17 cellular contexts compared by ENCODE assay signal in the genomic region with DNA sequence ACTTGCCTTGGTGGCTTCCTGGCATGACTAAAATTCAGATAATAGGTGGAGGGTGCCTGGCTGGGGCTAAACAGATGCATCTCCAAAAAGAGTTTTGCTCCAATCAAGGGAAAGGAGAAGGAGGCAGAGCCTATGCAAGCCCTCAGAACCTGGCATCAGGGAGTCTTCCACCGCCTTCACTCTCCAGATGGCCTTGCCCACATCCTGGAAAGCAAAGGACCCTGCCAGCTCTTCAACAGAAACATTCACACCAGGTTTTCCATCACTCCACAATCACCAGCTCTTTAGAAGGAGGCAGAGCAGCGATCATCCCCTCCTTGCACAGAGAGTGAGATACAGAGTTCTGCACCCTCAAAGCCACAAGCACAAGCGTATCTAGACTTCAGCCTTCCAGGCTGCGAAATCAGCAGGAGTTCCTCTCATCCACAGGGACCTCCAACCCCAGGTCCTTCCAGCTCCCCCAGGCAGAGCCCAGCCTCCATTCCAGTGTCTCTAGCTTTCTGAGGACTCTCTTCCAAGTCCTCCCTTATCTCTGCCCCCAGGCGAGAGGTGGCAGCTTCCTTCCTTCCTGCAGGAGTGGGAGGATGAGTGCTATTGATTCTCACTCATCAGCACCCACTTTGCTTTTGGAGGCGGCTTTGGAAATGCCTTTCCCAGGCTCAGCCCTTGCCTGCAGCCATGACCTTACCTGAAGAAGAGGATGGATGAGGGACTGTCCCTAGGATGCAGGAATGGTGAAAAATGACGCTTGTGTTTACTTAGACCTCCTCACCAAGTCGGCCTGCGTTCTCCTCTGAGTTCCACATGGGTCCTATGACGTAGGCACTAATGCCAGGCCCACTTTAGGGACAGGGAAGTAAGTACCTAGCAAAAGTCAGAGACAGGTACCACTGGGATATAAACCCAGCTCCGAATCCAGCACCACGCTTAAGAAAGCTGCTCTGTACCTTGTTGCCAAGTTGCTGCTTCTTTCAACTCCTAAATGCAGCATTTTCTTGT.
A peak's percentile ranks its signal among the peaks of the same experiment; 100 is the strongest.
DNase-seq lines count a peak whose midpoint lies in the region; ATAC-seq and TF ChIP-seq lines count a peak whose summit lies in the region.
"Had no signal": no experiment of that assay in that cellular context is flagged by ENCODE, and none has a peak within 500 bp of the region (broad histone marks: within the 10 kb centered on the region; RNA-seq: fewer than 3 reads in every experiment).

No MANE protein-coding gene starts in this region.

- no peaks in the 10 kb centered on the region for H3K79me2 ChIP-seq in DND-41 (ENCODE audit: insufficient read depth, low read length)

- DNase-seq in DND-41 (peak; percentile 28), Panc1 (ENCODE audit: low read depth, low spot score) (no peak), inferior parietal cortex (ENCODE audit: extremely low spot score) (peak; percentile 47), putamen (ENCODE audit: low spot score) (peak; percentile 8), body of pancreas (no peak), GM13976 (ENCODE audit: low spot score) (no peak)
- DNase-seq: ACHN, KBM-7, MV-4-11, NCI-H1694 treated with DMSO at 0.1 percent for 48 hours, NCI-H510A, NCI-H774, OCI-M1 had no signal

- BruUV-seq in Panc1 (replicated peaks; lab: Mats Ljungman, UMichigan): no TSS peak

- peaks cover 11% of the 10 kb centered on the region for H3K4me1 ChIP-seq in DND-41 (ENCODE audit: insufficient read depth, low read length)
- H3K4me1 ChIP-seq in Panc1 (ENCODE audit: control insufficient read depth, insufficient read depth, low read length): peaks cover 10% of the 10 kb centered on the region
- H3K4me1 ChIP-seq in body of pancreas: peaks cover 5% of the 10 kb centered on the region

- no peaks in the 10 kb centered on the region for H3K36me3 ChIP-seq in DND-41 (ENCODE audit: insufficient read depth, low read length)
- H3K36me3 ChIP-seq in Panc1 (ENCODE audit: control insufficient read depth, insufficient read depth, low read length): no peaks in the 10 kb centered on the region
- no peaks in the 10 kb centered on the region for H3K36me3 ChIP-seq in body of pancreas (replicated peaks in 1 of 2; ENCODE audit: insufficient read depth in 1 of 2, low read depth in 2 of 2)

- no peaks in the 10 kb centered on the region for H4K20me1 ChIP-seq in DND-41 (ENCODE audit: insufficient read depth, low read length)

- H3K9ac ChIP-seq in DND-41 (ENCODE audit: low read depth, low read length): no peak overlapping the region

- H3K4me3 ChIP-seq in DND-41 (ENCODE audit: low read depth in 1 of 2, low read length in 2 of 2): no peak overlapping the region
- H3K4me3 ChIP-seq in Panc1 (ENCODE audit: low read depth in 2 of 2, low read length in 2 of 2): no peak overlapping the region
- H3K4me3 ChIP-seq in body of pancreas: no peak overlapping the region

- no peak overlapping the region for H3K4me2 ChIP-seq in DND-41 (ENCODE audit: insufficient read depth, low read length)

- TF ChIP-seq CTCF in DND-41 (IDR thresholded peaks at IDR 0.05; ENCODE audit: borderline replicate concordance, extremely low read depth, low read length, poor library complexity, severe bottlenecking): no peak
- TF ChIP-seq CTCF in Panc1 (IDR thresholded peaks at IDR 0.05): no peak
- TF ChIP-seq CTCF in body of pancreas (IDR thresholded peaks at IDR 0.05): no peak
- no peak for TF ChIP-seq CTCF in GM13976 (IDR thresholded peaks at IDR 0.05; ENCODE audit: borderline replicate concordance, control extremely low read depth, extremely low read depth, insufficient read depth, missing control alignments)

- no peak overlapping the region for H2AFZ ChIP-seq in DND-41 (ENCODE audit: low read depth, low read length)

- ATAC-seq in DND-41 (ENCODE audit: insufficient read depth, low read depth) (peak; percentile 58), Panc1 (no peak), body of pancreas (no peak), GM21390 (IDR thresholded peaks at IDR 0.05; ENCODE audit: unreplicated experiment) (no peak)
- ATAC-seq: HCT116 had no signal

- 74 to 76% methylated on average over 11 to 12 of the region's 12 CpGs for WGBS in body of pancreas, 2 donors

- H3K27me3 ChIP-seq in DND-41 (ENCODE audit: insufficient read depth, low read length, poor library complexity): no peaks in the 10 kb centered on the region
- no peaks in the 10 kb centered on the region for H3K27me3 ChIP-seq in Panc1 (ENCODE audit: control insufficient read depth, insufficient read depth, low read length)
- no peaks in the 10 kb centered on the region for H3K27me3 ChIP-seq in body of pancreas

- in situ Hi-C loops in Panc1 (cut with HindIII; ENCODE audit: low pct_unique_long_range_greater_than_20kb, low sequenced_read_pairs): no loop called here
- in situ Hi-C loops in GM13976 (cut with MboI; ENCODE audit: low sequenced_read_pairs, unreplicated experiment): no loop called here

- H3K9me3 ChIP-seq in DND-41 (ENCODE audit: insufficient read depth, low read length, severe bottlenecking): no peaks in the 10 kb centered on the region
- H3K9me3 ChIP-seq in Panc1 (ENCODE audit: control insufficient read depth, insufficient read depth, low read depth, low read length): no peaks in the 10 kb centered on the region
- no peaks in the 10 kb centered on the region for H3K9me3 ChIP-seq in body of pancreas

- TF ChIP-seq POLR2A in body of pancreas (IDR thresholded peaks at IDR 0.05): no peak

- H3K27ac ChIP-seq in DND-41 (ENCODE audit: low read length) (peak overlapping the region; percentile 26; the same call in 1 of the 2 replicates), Panc1 (ENCODE audit: low read length) (0 out of 2 replicates have a peak overlapping the region, but pooled peaks have one; percentile 10), body of pancreas (no peak overlapping the region)
- H3K27ac ChIP-seq: C4-2B, RWPE1 had no signal

- POLR2A ChIA-PET in Panc1 (lab: Charles Lee): interaction anchor here (0.6 kb wide), 1 partner anchor 170 kb away, joined by 3 read pairs; no protein-coding TSS in a partner anchor

- intact Hi-C loops in Panc1 (cut with micrococcal nuclease; ENCODE audit: unreplicated experiment): no loop called here
- intact Hi-C loops in body of pancreas (cut with DNase I): no loop called here

- CTCF ChIA-PET in Panc1 (lab: Charles Lee): no interaction called here

Comparison
In these comparisons a context has a peak if more than half of its experiments do, and no peak if none do; other contexts are left out.
1. DNase-seq: peak in DND-41 (single experiment), inferior parietal cortex (single experiment) and putamen (single experiment); none in Panc1 (single experiment), body of pancreas (0 of 4) and GM13976 (single experiment).
2. H3K27ac ChIP-seq: peak in DND-41 (single experiment) and Panc1 (single experiment); none in body of pancreas (0 of 4).